In genomic region chr7:25395976-25396375, GRCh38 we compare ENCODE assay signal across 29 cellular contexts.
"Had no signal": no experiment of that assay in that cellular context is flagged by ENCODE, and none has a peak within 500 bp of the region (broad histone marks: within the 10 kb centered on the region; RNA-seq: fewer than 3 reads in every experiment).

No MANE protein-coding gene starts in this region.

- H3K27ac ChIP-seq: breast epithelium, Peyer's patch, RWPE1, SJCRH30, WERI-Rb-1 had no signal

- H3K9ac ChIP-seq: SK-N-SH had no signal

- ATAC-seq: activated CD4-positive, CD25-positive, alpha-beta regulatory T cell treated with anti-CD3 and anti-CD28 coated beads, Interleukin-2, amount 50 U/mL, for 24 hours; activated CD8-positive, alpha-beta memory T cell treated with anti-CD3 and anti-CD28 coated beads, Interleukin-2, amount 10 ng/mL, durations not matched to agents 7 days and 5 days had no signal

- H3K27ac Mint-ChIP-seq: activated CD8-positive, alpha-beta memory T cell treated with anti-CD3 and anti-CD28 coated beads, Interleukin-2, amount 10 ng/mL, durations not matched to agents 7 days and 5 days; activated naive CD4-positive, alpha-beta T cell treated with anti-CD3 and anti-CD28 coated beads, Interleukin-2, amount 50 U/mL, for 24 hours; activated T-cell treated with anti-CD3 and anti-CD28 coated beads, Interleukin-2, amount 50 U/mL, for 24 hours; activated T-helper 1 cell treated with anti-CD3 and anti-CD28 coated beads, Interleukin-12 subunit alpha, Interleukin-12 subunit beta, Interleukin-2, Interleukin-4 antibody, amounts not matched to agents 30 ng/mL and 10 ng/mL and 1 ng/mL, durations not matched to agents 14 hours and 24 hours and 36 hours had no signal

- H3K36me3 Mint-ChIP-seq: activated CD8-positive, alpha-beta memory T cell treated with anti-CD3 and anti-CD28 coated beads, Interleukin-2, amount 10 ng/mL, durations not matched to agents 7 days and 5 days; activated naive CD4-positive, alpha-beta T cell treated with anti-CD3 and anti-CD28 coated beads, Interleukin-2, amount 50 U/mL, for 24 hours had no signal

- H3K9me3 Mint-ChIP-seq: activated naive CD4-positive, alpha-beta T cell treated with anti-CD3 and anti-CD28 coated beads, Interleukin-2, amount 50 U/mL, for 24 hours; activated T-cell treated with anti-CD3 and anti-CD28 coated beads, Interleukin-2, amount 50 U/mL, for 24 hours; activated T-helper 1 cell treated with anti-CD3 and anti-CD28 coated beads, Interleukin-12 subunit alpha, Interleukin-12 subunit beta, Interleukin-2, Interleukin-4 antibody, amounts not matched to agents 30 ng/mL and 10 ng/mL and 1 ng/mL, durations not matched to agents 14 hours and 24 hours and 36 hours had no signal

- H3K4me2 ChIP-seq: SK-N-SH had no signal

- H3K4me3 ChIP-seq: breast epithelium, Peyer's patch, SJCRH30 had no signal

- H3K9me3 ChIP-seq: breast epithelium, Peyer's patch, SJCRH30, SK-N-SH had no signal

- H3K4me1 ChIP-seq: breast epithelium, Peyer's patch, SJCRH30 had no signal

- H3K4me1 Mint-ChIP-seq: activated CD8-positive, alpha-beta memory T cell treated with anti-CD3 and anti-CD28 coated beads, Interleukin-2, amount 10 ng/mL, durations not matched to agents 7 days and 5 days; activated naive CD4-positive, alpha-beta T cell treated with anti-CD3 and anti-CD28 coated beads, Interleukin-2, amount 50 U/mL, for 24 hours had no signal

- DNase-seq: activated CD4-positive, alpha-beta T cell treated with anti-CD3 and anti-CD28 coated beads for 48 hours; activated CD4-positive, alpha-beta T cell treated with anti-CD3 and anti-CD28 coated beads, Interleukin-2, amount 50 U/mL, for 48 hours; activated CD8-positive, alpha-beta memory T cell treated with anti-CD3 and anti-CD28 coated beads, Interleukin-2, amount 10 ng/mL, durations not matched to agents 7 days and 5 days; activated effector memory CD4-positive, alpha-beta T cell treated with Interleukin-2 at 50 U/mL for 16 hours; activated naive CD4-positive, alpha-beta T cell; activated T-cell treated with anti-CD3 and anti-CD28 coated beads, Interleukin-2, amount 50 U/mL, for 24 hours; aorta; Karpas-422; MM.1S; NCI-H1105 treated with DMSO at 0.1 percent for 48 hours; NCI-H1436 treated with DMSO at 0.1 percent for 48 hours; NCI-H187; NCI-H2081 treated with DMSO at 0.1 percent for 48 hours; NCI-H2227 treated with DMSO at 0.1 percent for 48 hours; NCI-H446 treated with DMSO at 0.1 percent for 48 hours; NCI-H524 treated with DMSO at 0.1 percent for 48 hours; NCI-H774; NK-92 treated with Interleukin-12 subunit alpha and Interleukin-12 subunit beta, amount 100 ng/mL, for 24 hours; Peyer's patch; Right ventricle myocardium superior; SJCRH30; SK-N-SH; T-helper 1 cell; WERI-Rb-1 had no signal

- H3K4me3 Mint-ChIP-seq: activated CD8-positive, alpha-beta memory T cell treated with anti-CD3 and anti-CD28 coated beads, Interleukin-2, amount 10 ng/mL, durations not matched to agents 7 days and 5 days; activated naive CD4-positive, alpha-beta T cell treated with anti-CD3 and anti-CD28 coated beads, Interleukin-2, amount 50 U/mL, for 24 hours; activated T-cell treated with anti-CD3 and anti-CD28 coated beads, Interleukin-2, amount 50 U/mL, for 24 hours; activated T-helper 1 cell treated with anti-CD3 and anti-CD28 coated beads, Interleukin-12 subunit alpha, Interleukin-12 subunit beta, Interleukin-2, Interleukin-4 antibody, amounts not matched to agents 30 ng/mL and 10 ng/mL and 1 ng/mL, durations not matched to agents 14 hours and 24 hours and 36 hours had no signal

- H3K27me3 ChIP-seq: breast epithelium, Peyer's patch, SJCRH30 had no signal

- H3K36me3 ChIP-seq: breast epithelium, Peyer's patch, SJCRH30, WERI-Rb-1 had no signal
